8 cellular contexts compared by ENCODE assay signal in the genomic region with DNA sequence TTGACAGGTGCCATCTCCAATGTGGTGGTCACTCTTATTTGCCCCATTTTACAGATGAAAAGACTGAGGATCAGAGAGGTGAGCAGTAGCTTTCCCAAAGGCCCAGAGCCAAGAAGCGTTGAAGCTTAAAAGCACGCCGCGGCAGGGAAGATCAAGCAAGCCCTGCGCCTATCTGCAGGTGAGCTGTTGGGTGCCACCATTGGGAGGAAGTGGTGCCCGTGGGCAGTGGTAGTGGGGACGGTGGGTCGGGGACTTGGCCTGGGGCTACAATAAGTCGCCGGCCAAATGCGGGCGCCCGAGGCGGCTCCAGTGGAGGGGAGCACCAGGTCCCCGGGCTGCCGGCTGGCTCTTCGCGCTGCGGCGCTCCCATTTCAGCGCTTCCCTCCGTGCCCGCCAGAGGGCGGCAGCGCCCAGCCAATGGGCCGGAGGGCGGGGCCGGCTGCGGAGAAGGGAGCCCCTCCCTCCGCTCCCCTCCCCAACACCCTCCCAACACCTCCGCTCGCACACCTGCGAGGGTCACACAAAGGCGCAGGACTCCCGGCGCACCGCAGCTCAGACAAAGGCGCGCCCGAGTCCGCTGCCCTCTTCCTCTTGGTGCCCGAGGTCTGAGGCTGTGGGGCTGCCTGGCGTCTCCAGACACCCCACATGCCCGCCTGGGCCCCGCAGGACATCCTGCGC. TPM values are rescaled to one million over a fixed set of nuclear protein-coding genes. Genes with fewer than 3 reads are reported as not detected.
A peak's percentile ranks its signal among the peaks of the same experiment; 100 is the strongest.
DNase-seq lines count a peak whose midpoint lies in the region; ATAC-seq and TF ChIP-seq lines count a peak whose summit lies in the region.

No MANE protein-coding gene starts in this region.

- TF ChIP-seq CTCF in AG09309 (IDR thresholded peaks at IDR 0.05; ENCODE audit: control insufficient read depth, insufficient read depth, low read depth, low read length, missing control alignments): peak; percentile 76
- peak; percentile 90 to 99 (median 96) for TF ChIP-seq CTCF in heart left ventricle (IDR thresholded peaks at IDR 0.05)
- peak; percentile 89 to 98 (median 96) for TF ChIP-seq CTCF in upper lobe of left lung (IDR thresholded peaks at IDR 0.05)

- no peak for DNase-seq in AG09309 (ENCODE audit: low read depth)
- peak; percentile 50 for DNase-seq in MG63
- no peak for DNase-seq in SK-N-MC (ENCODE audit: low read depth, low spot score)
- DNase-seq in activated naive CD4-positive, alpha-beta T cell treated with anti-CD3 and anti-CD28 coated beads, Interleukin-2, amount 50 U/mL, for 16 hours: peak; percentile 84
- peak; percentile 54 to 89 (median 68) for DNase-seq in heart left ventricle
- peak; percentile 59 to 97 (median 78) for DNase-seq in posterior cingulate gyrus
- DNase-seq in upper lobe of left lung: peak; percentile 62 to 96

- H3K9ac ChIP-seq in SK-N-MC (ENCODE audit: insufficient read length): no peak overlapping the region

- H3K27ac ChIP-seq in SK-N-MC (no peak overlapping the region), heart left ventricle (peak overlapping the region in 1 of 12 donors; percentile 64), upper lobe of left lung (peak overlapping the region in 2 of 4 donors; percentile 46 to 50)

- peaks cover 2 to 54% (median 10%) of the 10 kb centered on the region in 12 donors for H3K4me1 ChIP-seq in heart left ventricle
- H3K4me1 ChIP-seq in upper lobe of left lung: peaks cover 10 to 20% (median 19%) of the 10 kb centered on the region in 4 donors

- H3K4me3 ChIP-seq in AG09309 (ENCODE audit: control insufficient read depth, low read depth, low read length): peak overlapping the region; percentile 39
- 0 out of 2 replicates have a peak overlapping the region, but pooled peaks have one; percentile 5 for H3K4me3 ChIP-seq in MG63
- H3K4me3 ChIP-seq in SK-N-MC: peak overlapping the region; percentile 59
- peak overlapping the region in 10 of 12 donors; percentile 12 to 65 (median 32) for H3K4me3 ChIP-seq in heart left ventricle
- peak overlapping the region in 3 of 4 donors; percentile 26 to 44 (median 40) for H3K4me3 ChIP-seq in upper lobe of left lung

- H3K36me3 ChIP-seq in MG63 (no peaks in the 10 kb centered on the region), SK-N-MC (ENCODE audit: insufficient read depth, low read length) (no peaks in the 10 kb centered on the region), heart left ventricle (no peaks in the 10 kb centered on the region), upper lobe of left lung (no peaks in the 10 kb centered on the region)

- WGBS in heart left ventricle, 4 donors: 3 to 28% (median 6%) methylated on average over 9 to 46 of the region's 46 CpGs
- WGBS in upper lobe of left lung, 2 donors: 1 to 11% methylated on average over 19 of the region's 46 CpGs

- H3K9me3 ChIP-seq in MG63: no peaks in the 10 kb centered on the region
- H3K9me3 ChIP-seq in SK-N-MC (ENCODE audit: low read depth, low read length): no peaks in the 10 kb centered on the region
- no peaks in the 10 kb centered on the region for H3K9me3 ChIP-seq in heart left ventricle
- H3K9me3 ChIP-seq in upper lobe of left lung: no peaks in the 10 kb centered on the region

- intact Hi-C loops in heart left ventricle (cut with DNase I) (loop anchor here (1.0 to 10.0 kb wide), 14 partner anchors 44 to 312 kb away; partner anchors contain the start of genes MEGF8 (in 5 of the 10), CXCL17 (in 2 of the 10) and TMEM145 (in 2 of the 10)), posterior cingulate gyrus (cut with DNase I) (loop anchor here (1.0 to 2.0 kb wide), 2 partner anchors 44 to 51 kb away; no protein-coding TSS in a partner anchor)

- TF ChIP-seq POLR2A in GM19193 (IDR thresholded peaks at IDR 0.05; ENCODE audit: extremely low read depth, insufficient read depth, insufficient read length) (peak; percentile 41), heart left ventricle (IDR thresholded peaks at IDR 0.05) (no peak), upper lobe of left lung (IDR thresholded peaks at IDR 0.05) (no peak)

- H3K27me3 ChIP-seq in MG63 (no peaks in the 10 kb centered on the region), heart left ventricle (peaks cover 6 to 53% (median 21%) of the 10 kb centered on the region in 9 donors), upper lobe of left lung (peaks cover 0 to 9% (median 0%) of the 10 kb centered on the region in 4 donors)

- ATAC-seq in heart left ventricle (peak in 3 of 4 donors; percentile 71 to 87 (median 74)), upper lobe of left lung (ENCODE audit: low FRiP score in 2 of 2) (peak; percentile 75 to 91)

- no peak for TF ChIP-seq EP300 in upper lobe of left lung (IDR thresholded peaks at IDR 0.05)

RNA-seq across cellular contexts. Expression of gene POU2F2, which starts 0.7 kb away (rescaled TPM):
- total RNA-seq in MG63 (2014; rRNA removed; shearing (Covaris generic); ENCODE audit: low replicate concordance): not detected in 2 replicates
- 10 to 100 TPM in 1 of 9 donors, 1 to 10 TPM in 1, under 1 TPM in 7; 0.16 to 10.1 (median 0.50) TPM for total RNA-seq in heart left ventricle
- under 1 TPM; 0.61 to 0.69 TPM for polyA plus RNA-seq in heart left ventricle
- 10 to 100 TPM in 1 of 6 donors, 1 to 10 TPM in 5; 1.3 to 12.0 (median 5.0) TPM for total RNA-seq in upper lobe of left lung

RNA-seq across cellular contexts. Expression of gene ZNF574, which starts 57.0 kb away (rescaled TPM):
- total RNA-seq in MG63 (2014; rRNA removed; shearing (Covaris generic); ENCODE audit: low replicate concordance): 18.8 and 20.4 TPM in 2 replicates
- total RNA-seq in heart left ventricle: 10 to 100 TPM in 3 of 9 donors, 1 to 10 TPM in 6; 6.3 to 17.7 (median 8.8) TPM
- polyA plus RNA-seq in heart left ventricle: 1 to 10 TPM; 5.1 to 6.9 TPM
- total RNA-seq in upper lobe of left lung: 10 to 100 TPM in 4 of 6 donors, 1 to 10 TPM in 2; 9.2 to 26.4 (median 13.3) TPM

Comparison
In these comparisons a context has a peak if more than half of its experiments do, and no peak if none do; other contexts are left out.
1. DNase-seq: peak in MG63 (single experiment), activated naive CD4-positive, alpha-beta T cell treated with anti-CD3 and anti-CD28 coated beads, Interleukin-2, amount 50 U/mL, for 16 hours (single experiment), heart left ventricle (5 of 5), posterior cingulate gyrus (10 of 10) and upper lobe of left lung (2 of 2); none in AG09309 (single experiment) and SK-N-MC (single experiment).
2. H3K4me3 ChIP-seq: peak in every context shown above with its lines; median percentile 59 in SK-N-MC; 40 in upper lobe of left lung; 39 in AG09309; 32 in heart left ventricle; 5 in MG63.
3. Peak in every context shown above with its lines, with median percentiles within 50 percentile points of each other: CTCF ChIP-seq.